24 cellular contexts compared by ENCODE assay signal in genomic region chr11:74620537-74620936, GRCh38.
"Had no signal": no experiment of that assay in that cellular context is flagged by ENCODE, and none has a peak within 500 bp of the region (broad histone marks: within the 10 kb centered on the region; RNA-seq: fewer than 3 reads in every experiment).

No MANE protein-coding gene starts in this region.

- H3K4me3 Mint-ChIP-seq: activated naive CD4-positive, alpha-beta T cell treated with anti-CD3 and anti-CD28 coated beads for 36 hours; dendritic cell treated with granulocyte-macrophage colony-stimulating factor and Interleukin-4, amounts not matched to agents 40 ng/mL and 50 ng/mL, for 4 days; endodermal cell; naive B cell; type B pancreatic cell had no signal

- H3K9me3 ChIP-seq: spleen, uterus had no signal

- H3K4me1 Mint-ChIP-seq: naive B cell had no signal

- DNase-seq: activated CD4-positive, alpha-beta T cell treated with anti-CD3 and anti-CD28 coated beads for 48 hours; activated CD4-positive, alpha-beta T cell treated with anti-CD3 and anti-CD28 coated beads, Interleukin-2, amount 50 U/mL, for 48 hours; activated CD8-positive, alpha-beta memory T cell treated with anti-CD3 and anti-CD28 coated beads for 24 hours; activated effector memory CD4-positive, alpha-beta T cell treated with anti-CD3 and anti-CD28 coated beads, Interleukin-2, amount 50 U/mL, for 16 hours; activated naive CD4-positive, alpha-beta T cell treated with anti-CD3 and anti-CD28 coated beads for 36 hours; amniotic stem cell; brain microvascular endothelial cell; caudate nucleus; endodermal cell; islet precursor cell; left ventricle myocardium superior; naive B cell; nucleus accumbens; posterior cingulate gyrus; right cardiac atrium; spleen; stimulated activated naive CD4-positive, alpha-beta T cell treated with Interleukin-2 at 50 U/mL for 16 hours; uterus; WERI-Rb-1 had no signal

- H3K4me1 ChIP-seq: uterus had no signal

- H3K4me3 ChIP-seq: hepatocyte, spleen, uterus had no signal

- H3K79me2 ChIP-seq: hepatocyte had no signal

- H3K36me3 ChIP-seq: brain microvascular endothelial cell, uterus had no signal

- ATAC-seq: activated CD4-positive, CD25-positive, alpha-beta regulatory T cell treated with anti-CD3 and anti-CD28 coated beads, Interleukin-2, amount 50 U/mL, for 24 hours; esophagus mucosa; left ventricle myocardium superior; right cardiac atrium had no signal

- H3K27me3 Mint-ChIP-seq: dendritic cell treated with granulocyte-macrophage colony-stimulating factor and Interleukin-4, amounts not matched to agents 40 ng/mL and 50 ng/mL, for 4 days; naive B cell; type B pancreatic cell had no signal

- H3K27me3 ChIP-seq: brain microvascular endothelial cell, hepatocyte, spleen, uterus had no signal

- H3K4me2 ChIP-seq: hepatocyte had no signal

- H3K27ac ChIP-seq: brain microvascular endothelial cell, hepatocyte, spleen, uterus, WERI-Rb-1 had no signal

- H2AFZ ChIP-seq: hepatocyte had no signal

- H3K9me3 Mint-ChIP-seq: activated naive CD4-positive, alpha-beta T cell treated with anti-CD3 and anti-CD28 coated beads for 36 hours; dendritic cell treated with granulocyte-macrophage colony-stimulating factor and Interleukin-4, amounts not matched to agents 40 ng/mL and 50 ng/mL, for 4 days; naive B cell; type B pancreatic cell had no signal

- H3K27ac Mint-ChIP-seq: activated naive CD4-positive, alpha-beta T cell treated with anti-CD3 and anti-CD28 coated beads for 36 hours; dendritic cell treated with granulocyte-macrophage colony-stimulating factor and Interleukin-4, amounts not matched to agents 40 ng/mL and 50 ng/mL, for 4 days; endodermal cell; naive B cell; type B pancreatic cell had no signal
